Comparison of ENCODE assay signal across 31 cellular contexts in genomic region chr3:54191997-54192396, GRCh38.
"Had no signal": no experiment of that assay in that cellular context is flagged by ENCODE, and none has a peak within 500 bp of the region (broad histone marks: within the 10 kb centered on the region; RNA-seq: fewer than 3 reads in every experiment).

No MANE protein-coding gene starts in this region.

- DNase-seq: activated CD4-positive, alpha-beta T cell treated with anti-CD3 and anti-CD28 coated beads, Interleukin-2, amount 10 ng/mL, durations not matched to agents 24 days and 14 days; activated CD4-positive, alpha-beta T cell treated with anti-CD3 and anti-CD28 coated beads, Interleukin-2, amount 50 U/mL, for 4 hours; activated CD8-positive, alpha-beta T cell treated with anti-CD3 and anti-CD28 coated beads for 36 hours; activated effector memory CD4-positive, alpha-beta T cell treated with anti-CD3 and anti-CD28 coated beads, Interleukin-2, amount 50 U/mL, for 16 hours; activated naive CD4-positive, alpha-beta T cell; activated naive CD4-positive, alpha-beta T cell treated with anti-CD3 and anti-CD28 coated beads, Interleukin-2, amount 50 U/mL, for 16 hours; activated naive CD8-positive, alpha-beta T cell treated with anti-CD3 and anti-CD28 coated beads for 36 hours; activated T-cell treated with anti-CD3 and anti-CD28 coated beads, Interleukin-2, amount 50 U/mL, for 1 hour; activated T-cell treated with anti-CD3 and anti-CD28 coated beads, Interleukin-2, amount 50 U/mL, for 72 hours; amniotic stem cell; aorta; brain microvascular endothelial cell; colonic mucosa; Karpas-422; KBM-7; NCI-H1048; NCI-H1105 treated with DMSO at 0.1 percent for 48 hours; NCI-H1694; NCI-H1930; NCI-H2081 treated with DMSO at 0.1 percent for 48 hours; NCI-H2171 treated with DMSO at 0.1 percent for 48 hours; NCI-H2227 treated with DMSO at 0.1 percent for 48 hours; NCI-H526 treated with DMSO at 0.1 percent for 48 hours; NCI-H82; NK-92 treated with Interleukin-12 subunit alpha and Interleukin-12 subunit beta, amount 100 ng/mL, for 24 hours; PC-3; Peyer's patch; RPMI8226; SHP77 treated with DMSO at 0.1 percent for 48 hours; SK-N-SH had no signal

- ATAC-seq: activated CD8-positive, alpha-beta T cell treated with anti-CD3 and anti-CD28 coated beads for 36 hours; activated T-cell treated with anti-CD3 and anti-CD28 coated beads, Interleukin-2, amount 50 U/mL, for 72 hours; activated T-helper 17 cell treated with anti-CD3 and anti-CD28 coated beads, Interleukin-2, amount 50 U/mL, for 72 hours; PC-3 had no signal
